Comparison of ENCODE assay signal across 12 cellular contexts in the genomic region with DNA sequence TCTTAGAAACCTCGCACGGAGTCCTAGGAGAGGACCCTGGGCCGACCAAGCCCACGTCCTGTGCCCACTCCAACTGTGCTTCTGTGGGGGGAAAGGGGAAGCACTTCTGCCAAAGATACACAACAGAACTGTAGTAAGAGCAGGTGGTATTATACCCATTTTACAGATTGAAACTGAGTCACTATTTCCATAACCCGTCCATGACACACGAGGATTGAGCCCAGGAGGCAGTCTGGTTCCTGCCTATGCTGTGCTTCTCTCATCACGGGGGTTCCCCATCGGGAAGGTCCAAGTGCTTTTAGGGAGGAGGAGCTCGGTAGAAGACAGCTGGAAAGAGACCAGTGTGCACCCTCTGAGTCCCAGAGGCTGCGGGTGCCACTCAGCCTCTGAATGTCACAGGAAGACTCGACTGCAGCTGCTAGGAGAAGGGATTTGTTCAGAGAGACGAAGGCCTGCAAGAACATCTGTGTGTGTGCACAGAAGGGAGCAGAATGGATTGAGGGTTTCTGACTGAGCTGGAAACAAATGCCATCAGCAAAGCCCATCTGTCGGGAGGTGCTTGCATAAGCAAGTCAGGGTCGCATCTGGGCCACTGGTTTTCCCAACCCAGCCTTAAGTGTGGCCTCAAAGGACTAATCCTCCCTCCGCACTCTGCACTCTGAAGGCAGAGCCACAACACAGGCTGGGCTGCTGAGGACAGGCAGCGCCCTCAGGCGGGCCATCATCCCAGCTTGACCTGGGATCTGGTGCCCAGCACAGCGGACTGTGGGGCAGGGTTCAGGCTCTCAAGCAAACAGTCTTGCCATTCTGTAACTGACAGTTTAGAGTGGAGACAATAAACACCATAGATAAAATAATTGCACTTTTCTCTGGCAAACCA.
DNase-seq lines count a peak whose midpoint lies in the region; TF ChIP-seq lines count a peak whose summit lies in the region.
"Had no signal": no experiment of that assay in that cellular context is flagged by ENCODE, and none has a peak within 500 bp of the region (broad histone marks: within the 10 kb centered on the region; RNA-seq: fewer than 3 reads in every experiment).

No MANE protein-coding gene starts in this region.

- DNase-seq in COLO668 (lab: John Stamatoyannopoulos, UW; ENCODE audit: unreplicated experiment) (peak; percentile 8), NCI-H2227 (lab: John Stamatoyannopoulos, UW; ENCODE audit: unreplicated experiment) (peak; percentile 79), endodermal cell (peak; percentile 91), neural crest cell (ENCODE audit: low read depth, low spot score) (peak; percentile 22), NCI-H526 treated with DMSO at 0.1 percent for 48 hours (lab: John Stamatoyannopoulos, UW) (no peak), SW480 (ENCODE audit: low spot score) (no peak), erythroblast (lab: John Stamatoyannopoulos, UW) (no peak), NCI-H1105 treated with DMSO at 0.1 percent for 48 hours (lab: John Stamatoyannopoulos, UW) (no peak)
- DNase-seq: activated T-cell treated with anti-CD3 and anti-CD28 coated beads, Interleukin-2, amount 50 U/mL, for 48 hours; KBM-7; T1000 had no signal

- H3K27me3 ChIP-seq in endodermal cell (ENCODE audit: control insufficient read depth, insufficient read depth, low read length, poor library complexity, severe bottlenecking) = no peaks in the 10 kb centered on the region

- H3K36me3 ChIP-seq in endodermal cell (ENCODE audit: control insufficient read depth, insufficient read depth, low read length) = no peaks in the 10 kb centered on the region

- no peak overlapping the region for H3K4me3 ChIP-seq in endodermal cell (ENCODE audit: low read length)
- H3K4me3 ChIP-seq: lung had no signal

- H3K9me3 Mint-ChIP-seq in endodermal cell = peaks cover 7% of the 10 kb centered on the region
- H3K9me3 Mint-ChIP-seq in neural crest cell = no peaks in the 10 kb centered on the region

- WGBS in endodermal cell (ENCODE audit: insufficient coverage in 1 of 2, insufficient read length in 1 of 2), 2 experiments = 81 to 84% methylated on average over 15 to 18 of the region's 18 CpGs

- H3K4me3 Mint-ChIP-seq in endodermal cell (no peak overlapping the region), neural crest cell (no peak overlapping the region)

- peaks cover 6% of the 10 kb centered on the region for H3K4me1 ChIP-seq in endodermal cell (ENCODE audit: control insufficient read depth, insufficient read depth, low read length)

- TF ChIP-seq CTCF in endodermal cell (conservative IDR thresholded peaks at IDR 0.05) (peak; percentile 75), neural crest cell (conservative IDR thresholded peaks at IDR 0.05) (peak; percentile 34)

- TF ChIP-seq POLR2A in erythroblast (IDR thresholded peaks at IDR 0.05; ENCODE audit: low read length) = no peak

- H3K4me1 Mint-ChIP-seq in endodermal cell (peaks cover 19% of the 10 kb centered on the region), neural crest cell (peaks cover 30% of the 10 kb centered on the region)

- H3K27ac ChIP-seq in endodermal cell (ENCODE audit: low read depth, low read length) = no peak overlapping the region

- H3K27me3 Mint-ChIP-seq in endodermal cell (ENCODE audit: insufficient read depth) (no peaks in the 10 kb centered on the region), neural crest cell (ENCODE audit: low read depth) (no peaks in the 10 kb centered on the region)

- no peak overlapping the region for H3K9ac ChIP-seq in endodermal cell (ENCODE audit: extremely low read depth, low read length, poor library complexity, severe bottlenecking)

- peak overlapping the region; percentile 48 for H3K27ac Mint-ChIP-seq in endodermal cell
- peak overlapping the region; percentile 84 for H3K27ac Mint-ChIP-seq in neural crest cell (ENCODE audit: unreplicated experiment)

- H3K36me3 Mint-ChIP-seq in endodermal cell (ENCODE audit: low read depth) = peaks cover 15% of the 10 kb centered on the region
- H3K36me3 Mint-ChIP-seq in neural crest cell (ENCODE audit: low read depth) = peaks cover 4% of the 10 kb centered on the region

- no peaks in the 10 kb centered on the region for H3K9me3 ChIP-seq in endodermal cell (ENCODE audit: control insufficient read depth, low read length)

Comparison
In these comparisons a context has a peak if more than half of its experiments do, and no peak if none do; other contexts are left out.
1. DNase-seq: peak in COLO668 (single experiment), NCI-H2227 (single experiment), endodermal cell (single experiment) and neural crest cell (single experiment); none in NCI-H526 treated with DMSO at 0.1 percent for 48 hours (single experiment), SW480 (single experiment), erythroblast (0 of 2) and NCI-H1105 treated with DMSO at 0.1 percent for 48 hours (single experiment).